In genomic region chr20:37848706-37849105, GRCh38 we compare ENCODE assay signal across 24 cellular contexts.
"Had no signal": no experiment of that assay in that cellular context is flagged by ENCODE, and none has a peak within 500 bp of the region (broad histone marks: within the 10 kb centered on the region; RNA-seq: fewer than 3 reads in every experiment).

No MANE protein-coding gene starts in this region.

- H3K27me3 Mint-ChIP-seq: activated naive CD4-positive, alpha-beta T cell treated with anti-CD3 and anti-CD28 coated beads, Interleukin-2, amount 50 U/mL, for 24 hours had no signal

- H3K4me1 Mint-ChIP-seq: activated naive CD4-positive, alpha-beta T cell treated with anti-CD3 and anti-CD28 coated beads, Interleukin-2, amount 50 U/mL, for 24 hours had no signal

- H3K27me3 ChIP-seq: SJSA1 had no signal

- ATAC-seq: activated CD8-positive, alpha-beta T cell treated with anti-CD3 and anti-CD28 coated beads, Interleukin-2, amount 10 ng/mL, durations not matched to agents 7 days and 5 days; Panc1; SK-N-SH treated with all-trans-retinoic acid at 6 μM for 48 hours; WTC11 had no signal

- DNase-seq: activated CD4-positive, alpha-beta T cell treated with anti-CD3 and anti-CD28 coated beads for 48 hours; activated CD4-positive, alpha-beta T cell treated with anti-CD3 and anti-CD28 coated beads, Interleukin-2, amount 50 U/mL, for 4 hours; activated CD4-positive, CD25-positive, alpha-beta regulatory T cell treated with anti-CD3 and anti-CD28 coated beads, Interleukin-2, amount 50 U/mL, for 72 hours; activated CD8-positive, alpha-beta memory T cell treated with anti-CD3 and anti-CD28 coated beads, Interleukin-2, amount 50 U/mL, for 48 hours; activated CD8-positive, alpha-beta T cell treated with anti-CD3 and anti-CD28 coated beads, Interleukin-2, amount 10 ng/mL, durations not matched to agents 7 days and 5 days; activated T-cell treated with anti-CD3 and anti-CD28 coated beads, Interleukin-2, amount 50 U/mL, for 1 hour; aorta; central memory CD4-positive, alpha-beta T cell; NCI-H1105 treated with DMSO at 0.1 percent for 48 hours; NCI-H1436 treated with DMSO at 0.1 percent for 48 hours; NCI-H187; NCI-H2081; NCI-H510A treated with DMSO at 0.1 percent for 48 hours; NCI-H69; NK-92 treated with Interleukin-12 subunit alpha and Interleukin-12 subunit beta, amount 100 ng/mL, for 24 hours; OCI-M1; SHP77; SW 1271 had no signal

- H3K27ac Mint-ChIP-seq: activated CD8-positive, alpha-beta T cell treated with anti-CD3 and anti-CD28 coated beads, Interleukin-2, amount 10 ng/mL, durations not matched to agents 7 days and 5 days; activated naive CD4-positive, alpha-beta T cell treated with anti-CD3 and anti-CD28 coated beads, Interleukin-2, amount 50 U/mL, for 24 hours had no signal

- H3K4me1 ChIP-seq: SJSA1 had no signal

- H3K4me3 Mint-ChIP-seq: activated CD8-positive, alpha-beta T cell treated with anti-CD3 and anti-CD28 coated beads, Interleukin-2, amount 10 ng/mL, durations not matched to agents 7 days and 5 days; activated naive CD4-positive, alpha-beta T cell treated with anti-CD3 and anti-CD28 coated beads, Interleukin-2, amount 50 U/mL, for 24 hours; WTC11 had no signal

- H3K9me3 Mint-ChIP-seq: activated naive CD4-positive, alpha-beta T cell treated with anti-CD3 and anti-CD28 coated beads, Interleukin-2, amount 50 U/mL, for 24 hours; WTC11 had no signal

- H3K4me3 ChIP-seq: SJSA1 had no signal

- H3K27ac ChIP-seq: RWPE1, SJSA1 had no signal

- H3K9me3 ChIP-seq: SJSA1 had no signal
